In the genomic region with DNA sequence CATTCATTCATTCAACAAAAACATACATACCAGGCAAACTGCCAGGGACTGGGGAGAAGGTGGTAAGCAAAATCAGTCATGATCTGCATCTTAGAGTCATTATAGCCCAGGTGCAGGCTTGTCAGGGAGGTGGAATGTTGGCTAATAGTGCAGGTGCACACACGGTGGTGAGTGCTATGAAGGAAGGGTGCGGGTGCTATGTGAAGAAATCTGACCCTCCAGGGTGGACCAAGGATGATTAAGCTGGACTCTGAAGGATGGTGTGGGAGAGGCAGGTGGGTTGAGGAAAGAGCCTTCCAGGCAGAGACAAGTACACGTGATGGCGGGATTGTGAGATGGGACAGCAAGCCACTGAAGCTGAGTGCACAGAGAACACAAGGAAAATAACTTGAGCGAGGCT, we compare ENCODE assay signal across 23 cellular contexts.
"Had no signal": no experiment of that assay in that cellular context is flagged by ENCODE, and none has a peak within 500 bp of the region (broad histone marks: within the 10 kb centered on the region; RNA-seq: fewer than 3 reads in every experiment).

No MANE protein-coding gene starts in this region.

- H3K27me3 ChIP-seq: left lung, pancreas, tibial nerve, upper lobe of left lung, vagina had no signal

- H3K36me3 ChIP-seq: left lung, lower lobe of right lung, pancreas, prostate gland, tibial nerve, upper lobe of left lung, vagina had no signal

- ATAC-seq: left lung; lower lobe of right lung; naive thymus-derived CD8-positive, alpha-beta T cell; pancreas; right cardiac atrium; sciatic nerve had no signal

- FAIRE-seq: pancreas had no signal

- DNase-seq: islet precursor cell; left lung; lower lobe of right lung; mammary epithelial cell; mesenchymal stem cell; naive thymus-derived CD8-positive, alpha-beta T cell; nucleus accumbens; pancreas; posterior cingulate gyrus; retina; stimulated activated CD4-positive, alpha-beta T cell treated with anti-CD3 and anti-CD28 coated beads, Interleukin-12 subunit alpha, Interleukin-12 subunit beta, amount 100 ng/mL, for 4 hours; stimulated activated CD4-positive, alpha-beta T cell treated with anti-CD3 and anti-CD28 coated beads, Interleukin-15, amount 100 ng/mL, for 24 hours; stimulated activated CD4-positive, alpha-beta T cell treated with anti-CD3 and anti-CD28 coated beads, Interleukin-2, amount 100 ng/mL, for 24 hours; stimulated activated CD4-positive, alpha-beta T cell treated with anti-CD3 and anti-CD28 coated beads, Interleukin-4, amount 100 ng/mL, for 1 hour; stimulated activated naive CD4-positive, alpha-beta T cell; substantia nigra; upper lobe of left lung had no signal

- H3K4me3 ChIP-seq: left lung, lower lobe of right lung, pancreas, prostate gland, skin epidermis, tibial nerve, upper lobe of left lung, vagina had no signal
